ENCODE assay signal across 8 cellular contexts in the genomic region with DNA sequence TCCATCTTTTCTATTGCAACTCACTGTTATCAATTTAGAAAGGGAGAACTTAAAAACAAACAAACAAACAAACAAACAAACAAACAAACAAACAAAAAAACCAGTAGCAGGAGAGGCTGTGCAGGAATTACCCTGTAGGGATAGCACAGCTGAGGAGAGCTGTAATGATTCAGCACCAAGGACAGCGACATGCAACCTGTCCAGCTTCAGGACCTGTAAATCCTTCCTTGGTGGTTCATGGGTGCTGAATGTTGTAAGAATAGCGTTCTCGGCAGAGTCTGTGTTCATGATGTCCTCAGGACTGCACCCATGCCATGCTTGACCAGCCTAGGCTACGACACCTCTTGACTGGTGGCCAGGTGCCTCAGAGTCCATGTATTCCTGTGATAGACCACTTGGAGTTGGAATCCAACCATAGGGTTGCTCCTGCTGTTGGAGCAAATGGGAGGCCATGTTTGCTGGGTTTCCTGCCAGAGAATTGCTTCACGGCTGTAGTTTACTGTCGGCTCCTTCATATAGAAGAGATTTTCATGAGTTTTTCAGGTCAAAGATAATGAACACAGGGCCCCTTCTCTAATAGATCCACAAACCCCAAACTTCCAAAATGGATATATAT.
A peak's percentile ranks its signal among the peaks of the same experiment; 100 is the strongest.
DNase-seq lines count a peak whose midpoint lies in the region; ATAC-seq and TF ChIP-seq lines count a peak whose summit lies in the region.

No MANE protein-coding gene starts in this region.

- peak; percentile 10 for DNase-seq in GM04504 (ENCODE audit: low read depth)
- DNase-seq in Kasumi-1 (lab: John Stamatoyannopoulos, UW), result peak; percentile 53
- peak; percentile 52 for DNase-seq in astrocyte of the cerebellum (ENCODE audit: low read depth)
- DNase-seq in left lung, result peak in 1 of 2 donors; percentile 43
- DNase-seq in DMS79 treated with DMSO at 0.1 percent for 48 hours (lab: John Stamatoyannopoulos, UW), result no peak
- DNase-seq in NCI-H2227 (lab: John Stamatoyannopoulos, UW; ENCODE audit: unreplicated experiment), result no peak

- TF ChIP-seq CTCF in astrocyte of the cerebellum (IDR thresholded peaks at IDR 0.05; ENCODE audit: low read depth, low read length, missing control alignments) (no peak), left lung (IDR thresholded peaks at IDR 0.05) (no peak)

- no peaks in the 10 kb centered on the region for H3K36me3 ChIP-seq in left lung

- H3K27ac ChIP-seq in left lung, result no peak overlapping the region

- H3K4me1 ChIP-seq in left lung, result no peaks in the 10 kb centered on the region

- H3K4me3 ChIP-seq in astrocyte of the cerebellum (ENCODE audit: low read depth, low read length) (no peak overlapping the region), left lung (no peak overlapping the region)

- intact Hi-C loops in left lung (cut with DNase I), result no loop called here

- in situ Hi-C loops in astrocyte of the cerebellum (cut with HindIII; ENCODE audit: low sequenced_read_pairs), result no loop called here

- no peaks in the 10 kb centered on the region for H3K27me3 ChIP-seq in left lung

- H3K9me3 ChIP-seq in left lung, result no peaks in the 10 kb centered on the region

- ATAC-seq in left lung, result peak; percentile 80
- no peak for ATAC-seq in GM18517 (IDR thresholded peaks at IDR 0.05; ENCODE audit: unreplicated experiment)
- ATAC-seq in HG03175 (IDR thresholded peaks at IDR 0.05; ENCODE audit: unreplicated experiment), result no peak

Comparison
In these comparisons a context has a peak if more than half of its experiments do, and no peak if none do; other contexts are left out.
1. DNase-seq: peak in GM04504 (single experiment), Kasumi-1 (2 of 2) and astrocyte of the cerebellum (single experiment); none in DMS79 treated with DMSO at 0.1 percent for 48 hours (single experiment) and NCI-H2227 (single experiment).